21 cellular contexts compared by ENCODE assay signal in genomic region chr3:177317247-177317646, GRCh38.
DNase-seq lines count a peak whose midpoint lies in the region; ATAC-seq, FAIRE-seq and TF ChIP-seq lines count a peak whose summit lies in the region.
"Had no signal": no experiment of that assay in that cellular context is flagged by ENCODE, and none has a peak within 500 bp of the region (broad histone marks: within the 10 kb centered on the region; RNA-seq: fewer than 3 reads in every experiment).

No MANE protein-coding gene starts in this region.

- peaks cover 19% of the 10 kb centered on the region for H3K4me1 Mint-ChIP-seq in activated naive CD8-positive, alpha-beta T cell treated with anti-CD3 and anti-CD28 coated beads, Interleukin-2, amount 10 ng/mL, durations not matched to agents 7 days and 5 days
- peaks cover 46% of the 10 kb centered on the region for H3K4me1 Mint-ChIP-seq in stimulated activated memory B cell treated with anti-CD40 and anti-IgM and Interleukin-4, amounts not matched to agents 10 μg/mL and 1 μg/mL and 100 μg/mL, for 72 hours

- no peak overlapping the region for H2AFZ ChIP-seq in OCI-LY3 (ENCODE audit: low read depth, low read length)

- H3K4me3 ChIP-seq in OCI-LY3 (ENCODE audit: low read length), result peak overlapping the region; percentile 50
- no peak overlapping the region for H3K4me3 ChIP-seq in adrenal gland
- H3K4me3 ChIP-seq: BLaER1 treated with 17β-estradiol and CSF1 and Interleukin-3, amounts not matched to agents 10 nM and 100 nM had no signal

- no peaks in the 10 kb centered on the region for H4K20me1 ChIP-seq in OCI-LY3 (ENCODE audit: insufficient read depth, low read length)
- H4K20me1 ChIP-seq: BLaER1 treated with 17β-estradiol and CSF1 and Interleukin-3, amounts not matched to agents 10 nM and 100 nM had no signal

- peak overlapping the region; percentile 52 for H3K4me3 Mint-ChIP-seq in activated naive CD8-positive, alpha-beta T cell treated with anti-CD3 and anti-CD28 coated beads, Interleukin-2, amount 10 ng/mL, durations not matched to agents 7 days and 5 days
- no peak overlapping the region for H3K4me3 Mint-ChIP-seq in stimulated activated memory B cell treated with anti-CD40 and anti-IgM and Interleukin-4, amounts not matched to agents 10 μg/mL and 1 μg/mL and 100 μg/mL, for 72 hours
- H3K4me3 Mint-ChIP-seq: HFFc6 had no signal

- peaks cover 6% of the 10 kb centered on the region for H3K36me3 Mint-ChIP-seq in activated naive CD8-positive, alpha-beta T cell treated with anti-CD3 and anti-CD28 coated beads, Interleukin-2, amount 10 ng/mL, durations not matched to agents 7 days and 5 days
- no peaks in the 10 kb centered on the region for H3K36me3 Mint-ChIP-seq in stimulated activated memory B cell treated with anti-CD40 and anti-IgM and Interleukin-4, amounts not matched to agents 10 μg/mL and 1 μg/mL and 100 μg/mL, for 72 hours
- H3K36me3 Mint-ChIP-seq: CD4-positive, alpha-beta memory T cell had no signal

- H3K27ac Mint-ChIP-seq in activated naive CD8-positive, alpha-beta T cell treated with anti-CD3 and anti-CD28 coated beads, Interleukin-2, amount 10 ng/mL, durations not matched to agents 7 days and 5 days, result peak overlapping the region; percentile 42
- peak overlapping the region; percentile 71 for H3K27ac Mint-ChIP-seq in stimulated activated memory B cell treated with anti-CD40 and anti-IgM and Interleukin-4, amounts not matched to agents 10 μg/mL and 1 μg/mL and 100 μg/mL, for 72 hours
- H3K27ac Mint-ChIP-seq: HFFc6 had no signal

- WGBS in adrenal gland, 4 donors, result 88 to 95% (median 94%) methylated on average over 2 of the region's 2 CpGs

- peaks cover 7% of the 10 kb centered on the region for H3K9me3 Mint-ChIP-seq in activated naive CD8-positive, alpha-beta T cell treated with anti-CD3 and anti-CD28 coated beads, Interleukin-2, amount 10 ng/mL, durations not matched to agents 7 days and 5 days
- peaks cover 3% of the 10 kb centered on the region for H3K9me3 Mint-ChIP-seq in stimulated activated memory B cell treated with anti-CD40 and anti-IgM and Interleukin-4, amounts not matched to agents 10 μg/mL and 1 μg/mL and 100 μg/mL, for 72 hours
- H3K9me3 Mint-ChIP-seq: HFFc6 had no signal

- H3K4me1 ChIP-seq in OCI-LY3 (ENCODE audit: low read length) (peaks cover 69% of the 10 kb centered on the region), adrenal gland (replicated peaks in 1 of 2) (peaks cover 0 to 13% of the 10 kb centered on the region in 2 donors)

- POLR2A ChIA-PET in activated naive CD8-positive, alpha-beta T cell treated with anti-CD3 and anti-CD28 coated beads, Interleukin-2, amount 10 ng/mL, durations not matched to agents 7 days and 5 days (lab: Charles Lee), result interaction anchor here (0.6 to 0.8 kb wide), 5 partner anchors 28 to 444 kb away, joined by 3 to 5 read pairs (median 3); no protein-coding TSS in a partner anchor

- no peaks in the 10 kb centered on the region for H3K27me3 Mint-ChIP-seq in activated naive CD8-positive, alpha-beta T cell treated with anti-CD3 and anti-CD28 coated beads, Interleukin-2, amount 10 ng/mL, durations not matched to agents 7 days and 5 days
- H3K27me3 Mint-ChIP-seq in stimulated activated memory B cell treated with anti-CD40 and anti-IgM and Interleukin-4, amounts not matched to agents 10 μg/mL and 1 μg/mL and 100 μg/mL, for 72 hours, result no peaks in the 10 kb centered on the region
- H3K27me3 Mint-ChIP-seq: CD4-positive, alpha-beta memory T cell had no signal

- TF ChIP-seq CTCF in OCI-LY3 (IDR thresholded peaks at IDR 0.05; ENCODE audit: low read depth, low read length) (no peak), adrenal gland (IDR thresholded peaks at IDR 0.05) (no peak)

- ATAC-seq in activated naive CD8-positive, alpha-beta T cell treated with anti-CD3 and anti-CD28 coated beads, Interleukin-2, amount 10 ng/mL, durations not matched to agents 7 days and 5 days (ENCODE audit: low read depth), result no peak
- ATAC-seq in stimulated activated memory B cell treated with anti-CD40 and anti-IgM and Interleukin-4, amounts not matched to agents 10 μg/mL and 1 μg/mL and 100 μg/mL, for 72 hours, result no peak
- ATAC-seq in HG02798 (IDR thresholded peaks at IDR 0.05; ENCODE audit: poor library complexity, unreplicated experiment), result no peak
- no peak for ATAC-seq in GM21786 (IDR thresholded peaks at IDR 0.05; ENCODE audit: unreplicated experiment)
- ATAC-seq: Panc1, SK-N-SH treated with all-trans-retinoic acid at 6 μM for 48 hours had no signal

- peaks cover 5% of the 10 kb centered on the region for H3K9me3 ChIP-seq in OCI-LY3 (ENCODE audit: insufficient read depth, low read length)
- H3K9me3 ChIP-seq in adrenal gland (replicated peaks in 1 of 3), result no peaks in the 10 kb centered on the region

- H3K79me2 ChIP-seq in OCI-LY3 (ENCODE audit: low read length), result no peaks in the 10 kb centered on the region

- intact Hi-C loops in adrenal gland (cut with DNase I), result no loop called here

- H3K27ac ChIP-seq in OCI-LY3 (ENCODE audit: low read length) (peak overlapping the region; percentile 69), adrenal gland (no peak overlapping the region)
- H3K27ac ChIP-seq: BLaER1 treated with 17β-estradiol and CSF1 and Interleukin-3, amounts not matched to agents 10 nM and 100 nM; KMS-11 had no signal

- H3K36me3 ChIP-seq in OCI-LY3 (replicated peaks; ENCODE audit: low read depth, low read length), result peaks cover 7% of the 10 kb centered on the region
- H3K36me3 ChIP-seq in adrenal gland (replicated peaks in 1 of 2), result no peaks in the 10 kb centered on the region

- no peak overlapping the region for H3K9ac ChIP-seq in OCI-LY3 (ENCODE audit: low read length)
- H3K9ac ChIP-seq: BLaER1 treated with 17β-estradiol and CSF1 and Interleukin-3, amounts not matched to agents 10 nM and 100 nM; KMS-11 had no signal

- TF ChIP-seq POLR2A in adrenal gland (IDR thresholded peaks at IDR 0.05), result no peak

- peak overlapping the region; percentile 59 for H3K4me2 ChIP-seq in OCI-LY3 (ENCODE audit: low read length)
- H3K4me2 ChIP-seq: KMS-11 had no signal

- H3K27me3 ChIP-seq in OCI-LY3 (ENCODE audit: low read depth, low read length) (no peaks in the 10 kb centered on the region), adrenal gland (no peaks in the 10 kb centered on the region)
- H3K27me3 ChIP-seq: BLaER1 treated with 17β-estradiol and CSF1 and Interleukin-3, amounts not matched to agents 10 nM and 100 nM had no signal

- no peak for DNase-seq in GM19239 (ENCODE audit: insufficient read length, low spot score)
- no peak for DNase-seq in activated naive CD8-positive, alpha-beta T cell treated with anti-CD3 and anti-CD28 coated beads, Interleukin-2, amount 10 ng/mL, durations not matched to agents 7 days and 5 days
- no peak for DNase-seq in adrenal gland
- DNase-seq: DMS153, H7, HFFc6, NCI-H1105 treated with DMSO at 0.1 percent for 48 hours, NCI-H2029 treated with DMSO at 0.1 percent for 48 hours, NCI-H226, NCI-H510A treated with DMSO at 0.1 percent for 48 hours, NCI-H748 treated with DMSO at 0.1 percent for 48 hours had no signal

- FAIRE-seq in GM19239 (lab: Jason Lieb, UNC), result peak; percentile 64
- FAIRE-seq: G401.6 had no signal
